Comparison of ENCODE assay signal across 29 cellular contexts in genomic region chr22:49779853-49780271, GRCh38. TPM values are rescaled to one million over a fixed set of nuclear protein-coding genes. Genes with fewer than 3 reads are reported as not detected.
A peak's percentile ranks its signal among the peaks of the same experiment; 100 is the strongest.
DNase-seq lines count a peak whose midpoint lies in the region; ATAC-seq, FAIRE-seq and TF ChIP-seq lines count a peak whose summit lies in the region.
"Had no signal": no experiment of that assay in that cellular context is flagged by ENCODE, and none has a peak within 500 bp of the region (broad histone marks: within the 10 kb centered on the region; RNA-seq: fewer than 3 reads in every experiment).

No MANE protein-coding gene starts in this region.

- BruUV-seq in HepG2 (replicated peaks; lab: Mats Ljungman, UMichigan) = no TSS peak

- no peak for TF ChIP-seq RAD21 in HepG2 (CRISPR knock-in tag; IDR thresholded peaks at IDR 0.05)

- H3K4me2 ChIP-seq in HepG2 (ENCODE audit: low read depth, low read length) = no peak overlapping the region

- peaks cover 32% of the 10 kb centered on the region for H3K36me3 Mint-ChIP-seq in nephron (ENCODE audit: low read depth)

- POLR2A ChIA-PET in HepG2 (lab: Yijun Ruan, JAX) = no interaction called here

- H3K9ac ChIP-seq in HepG2 (ENCODE audit: insufficient read depth, low read depth, low read length) (no peak overlapping the region), stomach smooth muscle (ENCODE audit: low read length in 2 of 2) (no peak overlapping the region)
- H3K9ac ChIP-seq: GM23248 had no signal

- ATAC-seq in HepG2 (no peak), right lobe of liver (no peak), heart right ventricle (peak in 6 of 8 donors; percentile 24 to 60 (median 52))
- ATAC-seq: Panc1; stimulated activated naive B cell treated with anti-CD40 and anti-IgM and Interleukin-4, amounts not matched to agents 10 μg/mL and 1 μg/mL and 100 μg/mL, for 72 hours had no signal

- TF ChIP-seq POLR2A in HepG2 (IDR thresholded peaks at IDR 0.05; ENCODE audit: insufficient read depth in 1 of 2, low read depth in 2 of 2, low read length in 2 of 2) (no peak), right lobe of liver (IDR thresholded peaks at IDR 0.05) (no peak)

- 99% methylated on average over 11 of the region's 18 CpGs for WGBS in HepG2 (ENCODE audit: low lambda C conversion rate)
- 50% methylated on average over 1 of the region's 18 CpGs for WGBS in right lobe of liver (ENCODE audit: insufficient coverage, low coverage, low lambda C conversion rate, missing lambda C conversion rate)
- WGBS in heart right ventricle, 2 donors = 57 to 67% methylated on average over 18 of the region's 18 CpGs

- H3K4me1 Mint-ChIP-seq in nephron = peaks cover 37% of the 10 kb centered on the region
- H3K4me1 Mint-ChIP-seq: B cell had no signal

- H3K36me3 ChIP-seq in HepG2 (replicated peaks in 1 of 2; ENCODE audit: control insufficient read depth in 1 of 2, insufficient read depth in 2 of 2, low read length in 2 of 2) (peaks cover 36 to 60% of the 10 kb centered on the region in 2 experiments; a peak in 4 of 5 replicates), right lobe of liver (peaks cover 0 to 55% (median 16%) of the 10 kb centered on the region in 4 donors), heart right ventricle (peaks cover 1 to 84% (median 37%) of the 10 kb centered on the region in 9 donors), stomach smooth muscle (ENCODE audit: control insufficient read depth in 2 of 2, insufficient read depth in 2 of 2, low read length in 2 of 2) (peaks cover 25 to 35% of the 10 kb centered on the region in 2 donors)
- H3K36me3 ChIP-seq: uterus had no signal

- CTCF ChIA-PET in HepG2 (lab: Yijun Ruan, JAX; ENCODE audit: low intra/inter-chr PET ratio, low total read pairs) = no interaction called here

- H4K20me1 ChIP-seq in HepG2 (ENCODE audit: insufficient read depth, low read length) = peaks cover 8% of the 10 kb centered on the region; the same call in 1 of the 2 replicates

- DNase-seq in HepG2 (ENCODE audit: low spot score) = no peak
- DNase-seq in right lobe of liver = no peak
- no peak for DNase-seq in heart right ventricle
- DNase-seq in DMS79 (lab: John Stamatoyannopoulos, UW) = no peak
- no peak for DNase-seq in NCI-H2227 (lab: John Stamatoyannopoulos, UW; ENCODE audit: unreplicated experiment)
- no peak for DNase-seq in NCI-H146 treated with DMSO at 0.1 percent for 48 hours (lab: John Stamatoyannopoulos, UW; ENCODE audit: unreplicated experiment)
- DNase-seq: activated CD4-positive, alpha-beta T cell treated with anti-CD3 and anti-CD28 coated beads for 48 hours; activated naive CD4-positive, alpha-beta T cell treated with Interleukin-2 at 50 U/mL for 16 hours; activated T-cell treated with anti-CD3 and anti-CD28 coated beads, Interleukin-2, amount 50 U/mL, for 48 hours; GF-D8; GM23248; Karpas-422; midbrain; NCI-H187; NCI-H526 treated with DMSO at 0.1 percent for 48 hours; spleen; stimulated activated CD4-positive, alpha-beta T cell treated with anti-CD3 and anti-CD28 coated beads, Interleukin-2, amount 100 ng/mL, for 48 hours; stimulated activated naive B cell treated with anti-CD40 and anti-IgM and Interleukin-4, amounts not matched to agents 10 μg/mL and 1 μg/mL and 100 μg/mL, for 72 hours; uterus had no signal

- FAIRE-seq in HepG2 (lab: Jason Lieb, UNC) = no peak
- FAIRE-seq: A204.1 had no signal

- TF ChIP-seq EP300 in HepG2 (IDR thresholded peaks at IDR 0.05; ENCODE audit: low read depth in 2 of 2, low read length in 2 of 2) (no peak), HepG2 (CRISPR knock-in tag; IDR thresholded peaks at IDR 0.05; ENCODE audit: borderline replicate concordance) (no peak)

- intact Hi-C loops in HepG2 (cut with micrococcal nuclease; ENCODE audit: unreplicated experiment) = no loop called here
- intact Hi-C loops in right lobe of liver (cut with DNase I) = no loop called here
- intact Hi-C loops in heart right ventricle (cut with DNase I) = loop anchor here in 4 of 10 donors (10.0 kb wide), 2 partner anchors 75 to 135 kb away; partner anchors contain the start of genes ALG12 (in 3 of the 4), CRELD2 (in 3 of the 4) and ZBED4 (in 2 of the 4)

- in situ Hi-C loops in HepG2 (cut with HindIII; ENCODE audit: extremely low pct_ligation_motif_present, low pct_unique_long_range_greater_than_20kb) = no loop called here

- H3K27ac ChIP-seq in HepG2 (ENCODE audit: extremely low read length, insufficient read depth, low read length) (no peak overlapping the region), right lobe of liver (no peak overlapping the region), heart right ventricle (no peak overlapping the region), stomach smooth muscle (ENCODE audit: low read length) (peak overlapping the region; percentile 24)
- H3K27ac ChIP-seq: epithelial cell of prostate, GM23248, SJSA1, uterus had no signal

- H3K79me2 ChIP-seq in HepG2 (ENCODE audit: insufficient read depth, low read length) = peaks cover 15% of the 10 kb centered on the region

- no peaks in the 10 kb centered on the region for H3K27me3 Mint-ChIP-seq in nephron (ENCODE audit: low read depth)
- H3K27me3 Mint-ChIP-seq: B cell; stimulated activated naive B cell treated with anti-CD40 and anti-IgM and Interleukin-4, amounts not matched to agents 10 μg/mL and 1 μg/mL and 100 μg/mL, for 72 hours had no signal

- no peaks in the 10 kb centered on the region for H3K27me3 ChIP-seq in HepG2 (ENCODE audit: control insufficient read depth in 1 of 2, insufficient read depth in 2 of 2, low read length in 2 of 2)
- H3K27me3 ChIP-seq in right lobe of liver = no peaks in the 10 kb centered on the region
- no peaks in the 10 kb centered on the region for H3K27me3 ChIP-seq in heart right ventricle
- no peaks in the 10 kb centered on the region for H3K27me3 ChIP-seq in stomach smooth muscle (ENCODE audit: control insufficient read depth in 1 of 2, insufficient read depth in 2 of 2, low read length in 2 of 2)
- H3K27me3 ChIP-seq: dorsolateral prefrontal cortex, SJSA1, spleen, uterus had no signal

- peak overlapping the region in 2 of 3 experiments; percentile 26 to 58 for H3K4me3 Mint-ChIP-seq in nephron
- H3K4me3 Mint-ChIP-seq: B cell; neural crest cell; stimulated activated naive B cell treated with anti-CD40 and anti-IgM and Interleukin-4, amounts not matched to agents 10 μg/mL and 1 μg/mL and 100 μg/mL, for 72 hours; T-helper 1 cell treated with Interleukin-12 subunit alpha and Interleukin-12 subunit beta and Interleukin-4 antibody, amounts not matched to agents 30 μg/mL and 1 μg/mL, for 36 hours had no signal

- H3K4me3 ChIP-seq in HepG2 (replicated peaks in 1 of 3; ENCODE audit: insufficient read depth in 1 of 3, low read depth in 2 of 3, low read length in 3 of 3) (no peak overlapping the region), right lobe of liver (no peak overlapping the region), heart right ventricle (no peak overlapping the region), stomach smooth muscle (ENCODE audit: low read length in 2 of 2) (no peak overlapping the region)
- H3K4me3 ChIP-seq: dorsolateral prefrontal cortex, GM23248, SJSA1, spleen, uterus had no signal

- TF ChIP-seq CTCF in HepG2 (CRISPR knock-in tag; IDR thresholded peaks at IDR 0.05) = no peak
- TF ChIP-seq CTCF in right lobe of liver (IDR thresholded peaks at IDR 0.05) = no peak
- no peak for TF ChIP-seq CTCF in heart right ventricle (IDR thresholded peaks at IDR 0.05)
- TF ChIP-seq CTCF in nephron (IDR thresholded peaks at IDR 0.05; ENCODE audit: unreplicated experiment in 3 of 3) = no peak

- peak overlapping the region; percentile 27 to 55 (median 48) for H3K27ac Mint-ChIP-seq in nephron
- H3K27ac Mint-ChIP-seq: B cell; stimulated activated naive B cell treated with anti-CD40 and anti-IgM and Interleukin-4, amounts not matched to agents 10 μg/mL and 1 μg/mL and 100 μg/mL, for 72 hours; T-helper 1 cell treated with Interleukin-12 subunit alpha and Interleukin-12 subunit beta and Interleukin-4 antibody, amounts not matched to agents 30 μg/mL and 1 μg/mL, for 36 hours had no signal

- H3K4me1 ChIP-seq in HepG2 (ENCODE audit: insufficient read depth, low read length) (no peaks in the 10 kb centered on the region), right lobe of liver (no peaks in the 10 kb centered on the region), heart right ventricle (peaks cover 3 to 30% (median 16%) of the 10 kb centered on the region in 9 donors), stomach smooth muscle (ENCODE audit: control insufficient read depth, insufficient read depth, low read length) (peaks cover 22% of the 10 kb centered on the region)
- H3K4me1 ChIP-seq: SJSA1 had no signal

- no peak overlapping the region for H2AFZ ChIP-seq in HepG2 (ENCODE audit: low read length)
- H2AFZ ChIP-seq: GM23248 had no signal

- H3K9me3 ChIP-seq in HepG2 (ENCODE audit: low read length) (no peaks in the 10 kb centered on the region), right lobe of liver (no peaks in the 10 kb centered on the region), heart right ventricle (no peaks in the 10 kb centered on the region), stomach smooth muscle (ENCODE audit: control insufficient read depth in 2 of 2, low read length in 2 of 2) (no peaks in the 10 kb centered on the region)
- H3K9me3 ChIP-seq: SJSA1, spleen, uterus had no signal

- no peaks in the 10 kb centered on the region for H3K9me3 Mint-ChIP-seq in nephron
- H3K9me3 Mint-ChIP-seq: neural crest cell; stimulated activated naive B cell treated with anti-CD40 and anti-IgM and Interleukin-4, amounts not matched to agents 10 μg/mL and 1 μg/mL and 100 μg/mL, for 72 hours; T-helper 1 cell treated with Interleukin-12 subunit alpha and Interleukin-12 subunit beta and Interleukin-4 antibody, amounts not matched to agents 30 μg/mL and 1 μg/mL, for 36 hours had no signal

RNA-seq across cellular contexts. Expression of gene BRD1, which starts 47.8 kb away (rescaled TPM):
- 6.6 and 12.0 TPM in 2 replicates for total RNA-seq in HepG2 (2016; rRNA removed; fragmentation: Illumina TruSeq; extraction: Trizol)
- total RNA-seq in HepG2 (2016; cell fraction: cytosol; rRNA removed; fragmentation: Illumina TruSeq; extraction: Trizol; ENCODE audit: low read depth) = 6.1 and 7.5 TPM in 2 replicates
- total RNA-seq in HepG2 (2016; cell fraction: insoluble cytoplasmic fraction; rRNA removed; fragmentation: Illumina TruSeq; extraction: Trizol) = 6.3 and 13.3 TPM in 2 replicates
- total RNA-seq in HepG2 (2016; cell fraction: membrane; rRNA removed; fragmentation: Illumina TruSeq; extraction: Trizol) = 6.7 and 8.2 TPM in 2 replicates
- total RNA-seq in HepG2 (2016; cell fraction: nucleus; rRNA removed; fragmentation: Illumina TruSeq; extraction: Trizol) = 14.2 and 15.7 TPM in 2 replicates
- polyA plus RNA-seq in HepG2 (2011; rRNA removed) = 5.1 and 6.4 TPM in 2 replicates
- 3.8 and 3.9 TPM in 2 replicates for polyA plus RNA-seq in HepG2 (2011; cell fraction: cytosol; rRNA removed)
- 29.0 and 31.0 TPM in 2 replicates for polyA plus RNA-seq in HepG2 (2011; cell fraction: nucleus; rRNA removed)
- polyA plus RNA-seq in HepG2 (2012) = 14.8 and 16.2 TPM in 2 replicates
- 0.67 and 0.95 TPM in 2 replicates for polyA plus RNA-seq in HepG2 (2016; cell fraction: cytosol; fragmentation: Illumina TruSeq; extraction: Trizol; ENCODE audit: low read depth)
- 8.8 and 10.0 TPM in 2 replicates for polyA plus RNA-seq in HepG2 (2016; cell fraction: insoluble cytoplasmic fraction; fragmentation: Illumina TruSeq; extraction: Trizol; ENCODE audit: low read depth)
- polyA plus RNA-seq in HepG2 (2016; cell fraction: membrane; fragmentation: Illumina TruSeq; extraction: Trizol; ENCODE audit: low read depth) = 2.6 and 3.2 TPM in 2 replicates
- polyA plus RNA-seq in HepG2 (2016; cell fraction: nucleus; fragmentation: Illumina TruSeq; extraction: Trizol; ENCODE audit: insufficient read depth, low read depth) = 28.8 and 30.8 TPM in 2 replicates
- 4.2 and 8.4 TPM in 2 replicates for polyA minus RNA-seq in HepG2 (2011; rRNA and poly(A)+ RNA removed; ENCODE audit: low replicate concordance)
- polyA minus RNA-seq in HepG2 (2011; cell fraction: cytosol; rRNA and poly(A)+ RNA removed) = 7.6 and 8.3 TPM in 2 replicates
- polyA minus RNA-seq in HepG2 (2011; cell fraction: nucleus; rRNA and poly(A)+ RNA removed) = 29.1 and 32.0 TPM in 2 replicates
- 10 to 100 TPM in 5 of 6 experiments, 1 to 10 TPM in 1; 9.3 to 17.8 (median 11.6) TPM for total RNA-seq in right lobe of liver
- 10 to 100 TPM; 14.6 to 23.2 (median 16.9) TPM for total RNA-seq in heart right ventricle
- polyA plus RNA-seq in heart right ventricle = 10 to 100 TPM in 1 of 2 donors, 1 to 10 TPM in 1; 8.2 to 22.9 TPM

Comparison
In these comparisons a context has a peak if more than half of its experiments do, and no peak if none do; other contexts are left out.
1. ATAC-seq: peak in heart right ventricle (6 of 8); none in HepG2 (single experiment) and right lobe of liver (0 of 4).